21 cellular contexts compared by ENCODE assay signal in the genomic region with DNA sequence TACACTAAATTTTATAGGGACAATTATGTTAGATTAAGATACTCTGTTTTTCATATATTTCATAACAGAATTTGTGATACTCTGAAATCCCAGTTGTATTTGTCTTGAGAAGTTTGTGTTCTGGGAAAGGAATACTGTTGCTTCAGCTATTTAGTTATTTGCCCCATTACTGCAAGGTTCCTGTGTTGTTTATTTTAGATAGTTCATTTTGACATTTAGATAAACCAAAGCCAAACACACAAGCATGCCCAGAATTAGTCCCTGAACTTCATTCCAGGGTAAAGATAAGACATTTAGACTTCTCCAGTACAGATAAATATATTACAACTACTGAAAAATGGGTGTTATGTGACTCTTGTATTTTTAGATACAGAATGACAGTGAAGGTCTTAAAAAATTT.
A peak's percentile ranks its signal among the peaks of the same experiment; 100 is the strongest.
DNase-seq lines count a peak whose midpoint lies in the region; ATAC-seq and TF ChIP-seq lines count a peak whose summit lies in the region.
"Had no signal": no experiment of that assay in that cellular context is flagged by ENCODE, and none has a peak within 500 bp of the region (broad histone marks: within the 10 kb centered on the region; RNA-seq: fewer than 3 reads in every experiment).

No MANE protein-coding gene starts in this region.

- H3K27me3 ChIP-seq in adrenal gland (no peaks in the 10 kb centered on the region), heart right ventricle (no peaks in the 10 kb centered on the region), lung (ENCODE audit: control insufficient read depth, insufficient read depth) (no peaks in the 10 kb centered on the region)
- H3K27me3 ChIP-seq: BLaER1, SJSA1 had no signal

- H3K4me3 ChIP-seq in adrenal gland (no peak overlapping the region), heart right ventricle (no peak overlapping the region), lung (no peak overlapping the region)
- H3K4me3 ChIP-seq: A549, BLaER1, SJSA1 had no signal

- H3K36me3 ChIP-seq in adrenal gland (replicated peaks in 1 of 2) (no peaks in the 10 kb centered on the region), heart right ventricle (peaks cover 0 to 4% (median 0%) of the 10 kb centered on the region in 9 donors), lung (ENCODE audit: control insufficient read depth in 2 of 2, insufficient read depth in 2 of 2, low read length in 2 of 2) (peaks cover 0 to 4% of the 10 kb centered on the region in 2 donors)

- TF ChIP-seq CTCF in C4-2B (conservative IDR thresholded peaks at IDR 0.05) (no peak), adrenal gland (IDR thresholded peaks at IDR 0.05) (no peak), heart right ventricle (IDR thresholded peaks at IDR 0.05) (no peak), lung (IDR thresholded peaks at IDR 0.05; ENCODE audit: control extremely low read depth, extremely low read depth) (no peak)

- H3K27ac ChIP-seq in C4-2B (peak overlapping the region; percentile 44; the same call in 1 of the 2 replicates), adrenal gland (peak overlapping the region; percentile 32 to 74 (median 64)), heart right ventricle (peak overlapping the region in 7 of 10 donors; percentile 8 to 42 (median 25)), lung (ENCODE audit: low read depth in 1 of 2, low read length in 1 of 2) (no peak overlapping the region)
- H3K27ac ChIP-seq: A549, BLaER1, SJSA1, WERI-Rb-1 had no signal

- DNase-seq in adrenal gland (peak in 2 of 7 donors; percentile 41 to 50), heart right ventricle (no peak), lung (ENCODE audit: low spot score) (no peak), amniotic stem cell (lab: John Stamatoyannopoulos, UW) (no peak), NOMO-1 (lab: John Stamatoyannopoulos, UW; ENCODE audit: unreplicated experiment in 2 of 2) (no peak), NCI-H526 treated with DMSO at 0.1 percent for 48 hours (lab: John Stamatoyannopoulos, UW) (no peak), COLO668 (lab: John Stamatoyannopoulos, UW; ENCODE audit: unreplicated experiment) (no peak)
- DNase-seq: activated CD4-positive, alpha-beta T cell treated with anti-CD3 and anti-CD28 coated beads, Interleukin-2, amount 50 U/mL, for 1 hour; activated CD8-positive, alpha-beta memory T cell treated with anti-CD3 and anti-CD28 coated beads, Interleukin-2, amount 50 U/mL, for 4 hours; EL; naive B cell; NCI-H1105 treated with DMSO at 0.1 percent for 48 hours; NCI-H2081; occipital lobe; T-helper 2 cell; WERI-Rb-1 had no signal

- intact Hi-C loops in adrenal gland (cut with DNase I), result loop anchor here in 1 of 2 donors (10.0 kb wide), 1 partner anchor 66 kb away; no protein-coding TSS in a partner anchor
- intact Hi-C loops in heart right ventricle (cut with DNase I), result no loop called here

- peaks cover 14 to 18% of the 10 kb centered on the region in 2 donors for H3K4me1 ChIP-seq in adrenal gland (replicated peaks in 1 of 2)
- H3K4me1 ChIP-seq in heart right ventricle, result peaks cover 0 to 44% (median 21%) of the 10 kb centered on the region in 9 donors
- peaks cover 0 to 5% of the 10 kb centered on the region in 2 donors for H3K4me1 ChIP-seq in lung (ENCODE audit: control insufficient read depth in 2 of 2, insufficient read depth in 2 of 2, low read length in 2 of 2)
- H3K4me1 ChIP-seq: A549, BLaER1, SJSA1 had no signal

- H3K9me3 ChIP-seq in adrenal gland (replicated peaks in 1 of 3) (no peaks in the 10 kb centered on the region), heart right ventricle (peaks cover 0 to 6% (median 0%) of the 10 kb centered on the region in 11 donors), lung (ENCODE audit: control insufficient read depth in 2 of 2, insufficient read depth in 1 of 2, low read length in 1 of 2) (no peaks in the 10 kb centered on the region)
- H3K9me3 ChIP-seq: A549, SJSA1 had no signal

- TF ChIP-seq POLR2A in adrenal gland (IDR thresholded peaks at IDR 0.05), result no peak

- ATAC-seq in heart right ventricle, result peak in 6 of 8 donors; percentile 34 to 77 (median 49)
- peak; percentile 2 for ATAC-seq in lung (ENCODE audit: insufficient read depth, low FRiP score)
- ATAC-seq: A549, Panc1 had no signal

Comparison
In these comparisons a context has a peak if more than half of its experiments do, and no peak if none do; other contexts are left out.
1. H3K27ac ChIP-seq: peak in C4-2B (single experiment), adrenal gland (5 of 5) and heart right ventricle (7 of 10); none in lung (0 of 2).